In genomic region chr6:136760781-136761180, GRCh38 we compare ENCODE assay signal across 8 cellular contexts. TPM values are rescaled to one million over a fixed set of nuclear protein-coding genes. Genes with fewer than 3 reads are reported as not detected.
DNase-seq lines count a peak whose midpoint lies in the region; ATAC-seq and TF ChIP-seq lines count a peak whose summit lies in the region.
"Not testable (repeated sequence)": the region's sequence is repeated elsewhere in the genome, so short reads cannot be mapped to it uniquely, and the experiment has no call there.

No MANE protein-coding gene starts in this region.

- peak overlapping the region; percentile 7; the same call in 1 of the 2 replicates for H3K9ac ChIP-seq in MM.1S (ENCODE audit: low read length)

- intact Hi-C loops in activated T-helper 2 cell treated with anti-CD3 and anti-CD28 coated beads, Interferon-gamma antibody, Interleukin-2, Interleukin-4, amounts not matched to agents 10 μg/mL and 5 μg/mL and 100 μg/mL, durations not matched to agents 14 hours and 24 hours and 36 hours (cut with micrococcal nuclease); dendritic cell treated with granulocyte-macrophage colony-stimulating factor and Interleukin-4, amounts not matched to agents 40 ng/mL and 50 ng/mL, for 4 days (cut with micrococcal nuclease): not testable (repeated sequence)

- H4K20me1 ChIP-seq in MM.1S (ENCODE audit: insufficient read depth, low read length): not testable (repeated sequence)

- DNase-seq in CD1c-positive myeloid dendritic cell (ENCODE audit: extremely low spot score) (peak; percentile 61), iris pigment epithelial cell (ENCODE audit: low read depth) (peak; percentile 46)
- not testable (repeated sequence) for DNase-seq in MM.1S; T-cell; activated T-helper 2 cell treated with anti-CD3 and anti-CD28 coated beads, Interferon-gamma antibody, Interleukin-2, Interleukin-4, amounts not matched to agents 10 μg/mL and 5 μg/mL and 100 μg/mL, durations not matched to agents 14 hours and 24 hours and 36 hours (ENCODE audit: low spot score); nephron progenitor cell; thoracic aorta (ENCODE audit: low spot score)

- H3K9me2 ChIP-seq in MM.1S (replicated peaks; ENCODE audit: insufficient read depth, low read length): not testable (repeated sequence)

- not testable (repeated sequence) for H3K9me3 ChIP-seq in MM.1S (replicated peaks; ENCODE audit: insufficient read depth, low read length); thoracic aorta

- H3K27ac Mint-ChIP-seq in T-cell (peak overlapping the region; percentile 93), nephron progenitor cell (peak overlapping the region; percentile 71)
- H3K27ac Mint-ChIP-seq in activated T-helper 2 cell treated with anti-CD3 and anti-CD28 coated beads, Interferon-gamma antibody, Interleukin-2, Interleukin-4, amounts not matched to agents 10 μg/mL and 5 μg/mL and 100 μg/mL, durations not matched to agents 14 hours and 24 hours and 36 hours: not testable (repeated sequence)
- peak overlapping the region; percentile 69 for H3K27ac Mint-ChIP-seq in dendritic cell treated with granulocyte-macrophage colony-stimulating factor and Interleukin-4, amounts not matched to agents 40 ng/mL and 50 ng/mL, for 4 days

- not testable (repeated sequence) for H2AFZ ChIP-seq in MM.1S (ENCODE audit: low read length)

- H3K27me3 Mint-ChIP-seq in T-cell; activated T-helper 2 cell treated with anti-CD3 and anti-CD28 coated beads, Interferon-gamma antibody, Interleukin-2, Interleukin-4, amounts not matched to agents 10 μg/mL and 5 μg/mL and 100 μg/mL, durations not matched to agents 14 hours and 24 hours and 36 hours (ENCODE audit: low read depth); dendritic cell treated with granulocyte-macrophage colony-stimulating factor and Interleukin-4, amounts not matched to agents 40 ng/mL and 50 ng/mL, for 4 days; nephron progenitor cell (ENCODE audit: low read depth, poor library complexity): not testable (repeated sequence)

- H3K36me3 ChIP-seq in MM.1S (replicated peaks; ENCODE audit: insufficient read depth, low read length); thoracic aorta: not testable (repeated sequence)

- H3K4me3 ChIP-seq in MM.1S (ENCODE audit: low read length): peak overlapping the region; percentile 26
- peak overlapping the region; percentile 66 for H3K4me3 ChIP-seq in thoracic aorta

- H3K4me2 ChIP-seq in MM.1S (ENCODE audit: low read depth, low read length): peak overlapping the region; percentile 86

- H3K4me3 Mint-ChIP-seq in T-cell: peak overlapping the region; percentile 59 to 82 (median 72)
- peak overlapping the region; percentile 67 for H3K4me3 Mint-ChIP-seq in activated T-helper 2 cell treated with anti-CD3 and anti-CD28 coated beads, Interferon-gamma antibody, Interleukin-2, Interleukin-4, amounts not matched to agents 10 μg/mL and 5 μg/mL and 100 μg/mL, durations not matched to agents 14 hours and 24 hours and 36 hours (ENCODE audit: low read depth)
- peak overlapping the region; percentile 14 for H3K4me3 Mint-ChIP-seq in dendritic cell treated with granulocyte-macrophage colony-stimulating factor and Interleukin-4, amounts not matched to agents 40 ng/mL and 50 ng/mL, for 4 days
- H3K4me3 Mint-ChIP-seq in nephron progenitor cell: not testable (repeated sequence)

- not testable (repeated sequence) for H3K36me3 Mint-ChIP-seq in T-cell; activated T-helper 2 cell treated with anti-CD3 and anti-CD28 coated beads, Interferon-gamma antibody, Interleukin-2, Interleukin-4, amounts not matched to agents 10 μg/mL and 5 μg/mL and 100 μg/mL, durations not matched to agents 14 hours and 24 hours and 36 hours (ENCODE audit: low read depth); dendritic cell treated with granulocyte-macrophage colony-stimulating factor and Interleukin-4, amounts not matched to agents 40 ng/mL and 50 ng/mL, for 4 days (ENCODE audit: low read depth); nephron progenitor cell (ENCODE audit: low read depth)

- POLR2A ChIA-PET in T-cell (lab: Charles Lee): interaction anchor here in 1 of 2 donors (0.5 kb wide), 1 partner anchor 12 kb away, joined by 3 read pairs; no protein-coding TSS in a partner anchor

- peaks cover 56 to 78% (median 64%) of the 10 kb centered on the region in 3 donors for H3K4me1 Mint-ChIP-seq in T-cell
- H3K4me1 Mint-ChIP-seq in activated T-helper 2 cell treated with anti-CD3 and anti-CD28 coated beads, Interferon-gamma antibody, Interleukin-2, Interleukin-4, amounts not matched to agents 10 μg/mL and 5 μg/mL and 100 μg/mL, durations not matched to agents 14 hours and 24 hours and 36 hours (ENCODE audit: low read depth): peaks cover 61% of the 10 kb centered on the region
- peaks cover 66% of the 10 kb centered on the region for H3K4me1 Mint-ChIP-seq in dendritic cell treated with granulocyte-macrophage colony-stimulating factor and Interleukin-4, amounts not matched to agents 40 ng/mL and 50 ng/mL, for 4 days (ENCODE audit: low read depth)
- H3K4me1 Mint-ChIP-seq in nephron progenitor cell: peaks cover 18% of the 10 kb centered on the region

- peaks cover 51% of the 10 kb centered on the region for H3K79me2 ChIP-seq in MM.1S (ENCODE audit: low read length)

- not testable (repeated sequence) for TF ChIP-seq CTCF in MM.1S (IDR thresholded peaks at IDR 0.05; ENCODE audit: low read length); nephron progenitor cell (IDR thresholded peaks at IDR 0.05); thoracic aorta (IDR thresholded peaks at IDR 0.05)

- CTCF ChIA-PET in T-cell (lab: Charles Lee): interaction anchor here (0.6 to 1.0 kb wide), 5 partner anchors 21 to 116 kb away, joined by 3 to 4 read pairs (median 4); partner anchors contain the start of gene MAP3K5 (in 1 of the 2)

- H3K27ac ChIP-seq in MM.1S (ENCODE audit: low read length): peak overlapping the region; percentile 39; the same call in 1 of the 2 replicates
- H3K27ac ChIP-seq in thoracic aorta: peak overlapping the region; percentile 78 to 88

- H3K4me1 ChIP-seq in MM.1S (ENCODE audit: low read length): peaks cover 44% of the 10 kb centered on the region
- peaks cover 59 to 93% of the 10 kb centered on the region in 2 donors for H3K4me1 ChIP-seq in thoracic aorta (ENCODE audit: control insufficient read depth in 1 of 2, low read depth in 2 of 2)

- H3F3A ChIP-seq in MM.1S (ENCODE audit: insufficient read depth, low read length): peaks cover 42% of the 10 kb centered on the region

- ATAC-seq in T-cell (replicated peaks in 1 of 4); thoracic aorta (ENCODE audit: insufficient number of reproducible peaks, low FRiP score, low read depth): not testable (repeated sequence)

- H3K9me3 Mint-ChIP-seq in T-cell; activated T-helper 2 cell treated with anti-CD3 and anti-CD28 coated beads, Interferon-gamma antibody, Interleukin-2, Interleukin-4, amounts not matched to agents 10 μg/mL and 5 μg/mL and 100 μg/mL, durations not matched to agents 14 hours and 24 hours and 36 hours; dendritic cell treated with granulocyte-macrophage colony-stimulating factor and Interleukin-4, amounts not matched to agents 40 ng/mL and 50 ng/mL, for 4 days; nephron progenitor cell: not testable (repeated sequence)

- not testable (repeated sequence) for H3K27me3 ChIP-seq in MM.1S (replicated peaks; ENCODE audit: insufficient read depth, low read length); thoracic aorta (replicated peaks; ENCODE audit: insufficient read depth)

RNA-seq across cellular contexts. Expression of gene MAP3K5, which starts 31.5 kb away (rescaled TPM):
- total RNA-seq in T-cell (10 to 100 TPM; 17.8 to 29.2 (median 20.6) TPM), thoracic aorta (100 to 1,000 TPM in 1 of 2 donors, 10 to 100 TPM in 1; 73.6 to 101 TPM)
- total RNA-seq in activated T-helper 2 cell treated with anti-CD3 and anti-CD28 coated beads, Interferon-gamma antibody, Interleukin-2, Interleukin-4, amounts not matched to agents 10 μg/mL and 5 μg/mL and 100 μg/mL, durations not matched to agents 14 hours and 24 hours and 36 hours: 6.1 and 6.5 TPM in 2 replicates
